18 cellular contexts compared by ENCODE assay signal in the genomic region with DNA sequence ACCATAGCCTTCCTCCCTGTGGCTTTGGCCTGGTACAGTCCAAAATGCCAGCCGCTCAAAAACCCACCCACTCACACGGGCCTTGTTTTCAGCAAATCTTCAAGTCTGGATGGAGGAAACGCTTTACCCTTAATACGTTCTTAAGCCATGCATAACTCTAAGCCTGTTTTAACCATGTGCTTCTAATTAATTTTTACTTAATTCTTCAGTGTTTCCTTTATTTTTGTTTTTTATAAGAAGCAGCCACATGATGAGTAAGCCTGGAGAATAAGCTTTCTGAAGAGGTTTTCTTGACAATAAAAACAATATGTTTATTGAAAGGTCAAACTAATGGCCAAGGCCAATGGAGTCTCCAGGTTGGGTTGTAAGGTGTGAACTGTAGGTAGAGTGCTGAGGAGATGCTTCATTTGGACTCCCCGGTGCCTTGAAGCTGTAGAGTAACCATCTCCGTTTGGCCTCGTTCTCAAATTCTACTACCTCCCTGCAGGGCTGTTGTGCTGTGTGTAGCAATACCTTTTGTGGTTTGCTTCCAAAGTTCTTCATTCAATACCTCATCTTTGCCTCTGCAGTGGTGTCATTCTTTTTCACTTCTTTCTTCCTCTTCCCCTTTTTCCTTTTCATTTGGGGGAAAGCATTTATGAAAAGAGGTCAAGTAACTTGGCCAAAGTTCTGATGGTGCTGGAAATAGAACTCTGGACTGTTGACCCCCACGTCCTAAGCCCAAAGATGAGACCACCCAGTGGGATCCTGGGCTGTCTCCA.
A peak's percentile ranks its signal among the peaks of the same experiment; 100 is the strongest.
DNase-seq lines count a peak whose midpoint lies in the region; ATAC-seq and TF ChIP-seq lines count a peak whose summit lies in the region.
"Had no signal": no experiment of that assay in that cellular context is flagged by ENCODE, and none has a peak within 500 bp of the region (broad histone marks: within the 10 kb centered on the region; RNA-seq: fewer than 3 reads in every experiment).

No MANE protein-coding gene starts in this region.

- no peak overlapping the region for H3K23ac ChIP-seq in IMR-90 (ENCODE audit: low read depth, low read length)

- peaks cover 2% of the 10 kb centered on the region; the same call in 1 of the 2 replicates for H3K4me1 ChIP-seq in IMR-90 (ENCODE audit: control insufficient read depth, insufficient read depth, low read length)
- H3K4me1 ChIP-seq: colonic mucosa had no signal

- peak; percentile 84 for DNase-seq in AML-193 (lab: John Stamatoyannopoulos, UW)
- DNase-seq in IMR-90: no peak
- peak; percentile 81 for DNase-seq in SKM-1 (lab: John Stamatoyannopoulos, UW; ENCODE audit: unreplicated experiment)
- peak; percentile 22 for DNase-seq in medulla oblongata (ENCODE audit: extremely low spot score)
- DNase-seq in stimulated activated naive CD8-positive, alpha-beta T cell treated with anti-CD3 and anti-CD28 coated beads, Interleukin-15, Interleukin-2, amounts not matched to agents 100 U/mL and 50 U/mL, for 24 hours: no peak
- no peak for DNase-seq in iPS-NIHi11 (ENCODE audit: low spot score)
- no peak for DNase-seq in SW480 (ENCODE audit: low spot score)
- DNase-seq: activated CD8-positive, alpha-beta memory T cell treated with anti-CD3 and anti-CD28 coated beads, Interleukin-2, amount 50 U/mL, for 4 hours; activated naive CD4-positive, alpha-beta T cell; aorta; glutamatergic neuron; NCI-H2029 treated with DMSO at 0.1 percent for 48 hours; NCI-H526 treated with DMSO at 0.1 percent for 48 hours; spleen; T-helper 2 cell had no signal

- H3K4me2 ChIP-seq in IMR-90 (ENCODE audit: low read depth, low read length): no peak overlapping the region

- no peak overlapping the region for H3K9ac ChIP-seq in IMR-90 (ENCODE audit: low read depth, low read length)

- dilution Hi-C loops in IMR-90 (cut with HindIII; ENCODE audit: low sequenced_read_pairs, unreplicated experiment): no loop called here

- H3K9me1 ChIP-seq in IMR-90 (ENCODE audit: insufficient read depth, low read length): no peaks in the 10 kb centered on the region

- no peak overlapping the region for H2BK20ac ChIP-seq in IMR-90 (ENCODE audit: low read depth, low read length)

- no peaks in the 10 kb centered on the region for H3K9me3 ChIP-seq in IMR-90 (ENCODE audit: control insufficient read depth, insufficient read depth, low read length)
- H3K9me3 ChIP-seq: colonic mucosa, spleen had no signal

- intact Hi-C loops in IMR-90 (cut with micrococcal nuclease): no loop called here

- H2BK15ac ChIP-seq in IMR-90 (ENCODE audit: low read depth, low read length): no peak overlapping the region

- no peak overlapping the region for H3K27ac ChIP-seq in IMR-90 (ENCODE audit: insufficient read depth, low read length)
- H3K27ac ChIP-seq: colonic mucosa, RWPE1 had no signal

- no peak for TF ChIP-seq CTCF in IMR-90 (conservative IDR thresholded peaks at IDR 0.05; ENCODE audit: low read depth, low read length)

- H4K91ac ChIP-seq in IMR-90 (ENCODE audit: insufficient read depth, low read depth, low read length): no peak overlapping the region

- peaks cover 8% of the 10 kb centered on the region for H4K20me1 ChIP-seq in IMR-90 (ENCODE audit: insufficient read depth, low read length)

- H4K5ac ChIP-seq in IMR-90 (ENCODE audit: low read depth, low read length): no peak overlapping the region

- no peak overlapping the region for H2AFZ ChIP-seq in IMR-90 (replicated peaks; ENCODE audit: low read length, poor library complexity)

- no TSS peak for BruUV-seq in IMR-90 (replicated peaks; lab: Mats Ljungman, UMichigan)

- CTCF ChIA-PET in IMR-90 (lab: Yijun Ruan, JAX): interaction anchor here (0.6 kb wide), 1 partner anchor 10 kb away, joined by 3 read pairs; no protein-coding TSS in a partner anchor

- H3K36me3 ChIP-seq in IMR-90 (ENCODE audit: control insufficient read depth, insufficient read depth, low read length): no peaks in the 10 kb centered on the region
- H3K36me3 ChIP-seq: colonic mucosa, spleen had no signal

- no peak overlapping the region for H3K4ac ChIP-seq in IMR-90 (ENCODE audit: low read depth, low read length)

- peaks cover 12 to 26% of the 10 kb centered on the region in 2 experiments for H3K79me1 ChIP-seq in IMR-90 (ENCODE audit: low read depth in 1 of 2, low read length in 2 of 2)

- H2BK5ac ChIP-seq in IMR-90 (ENCODE audit: low read depth, low read length, poor library complexity, severe bottlenecking): no peak overlapping the region

- H2AK9ac ChIP-seq in IMR-90 (replicated peaks; ENCODE audit: low read depth, low read length, poor library complexity): no peak overlapping the region

- ATAC-seq in IMR-90 (ENCODE audit: low read depth) (no peak), HG03280 (IDR thresholded peaks at IDR 0.05; ENCODE audit: unreplicated experiment) (no peak)
- no peak for ATAC-seq in stimulated activated naive CD8-positive, alpha-beta T cell treated with anti-CD3 and anti-CD28 coated beads, Interleukin-15, Interleukin-2, amounts not matched to agents 100 U/mL and 50 U/mL, for 24 hours

- no peak overlapping the region for H3K18ac ChIP-seq in IMR-90 (ENCODE audit: low read depth, low read length)

- in situ Hi-C loops in IMR-90 (cut with MboI; ENCODE audit: low sequenced_read_pairs): no loop called here

- peak overlapping the region; percentile 56; the same call in 1 of the 2 replicates for H2AK5ac ChIP-seq in IMR-90 (ENCODE audit: low read depth, low read length)

- 90% methylated on average over 2 of the region's 8 CpGs; no CpG with 5 or more reads in 1 of the 2 experiments for WGBS in IMR-90 (ENCODE audit: extremely low coverage in 2 of 2, insufficient read length in 1 of 2), 2 experiments

- no peak for TF ChIP-seq POLR2A in IMR-90 (IDR thresholded peaks at IDR 0.05; ENCODE audit: low read depth, low read length)

- no peak overlapping the region for H4K8ac ChIP-seq in IMR-90 (ENCODE audit: low read depth in 2 of 2, low read length in 2 of 2)

- H3K4me3 ChIP-seq in IMR-90 (ENCODE audit: insufficient read depth, low read depth, low read length): no peak overlapping the region
- H3K4me3 ChIP-seq: colonic mucosa, spleen had no signal

- POLR2A ChIA-PET in IMR-90 (lab: Charles Lee; ENCODE audit: unreplicated experiment): no interaction called here

- H2BK120ac ChIP-seq in IMR-90 (ENCODE audit: low read depth, low read length): no peak overlapping the region

- no peak for TF ChIP-seq RAD21 in IMR-90 (IDR thresholded peaks at IDR 0.05; ENCODE audit: low read length)

- H3K14ac ChIP-seq in IMR-90 (replicated peaks; ENCODE audit: low read depth, low read length): no peak overlapping the region

- H3K27me3 ChIP-seq in IMR-90 (ENCODE audit: control insufficient read depth, insufficient read depth, low read length): no peaks in the 10 kb centered on the region
- H3K27me3 ChIP-seq: colonic mucosa, spleen had no signal

- H3K56ac ChIP-seq in IMR-90 (ENCODE audit: extremely low read depth, insufficient read depth, low read length): no peak overlapping the region

TF ChIP-seq in IMR-90, 13 proteins besides CTCF, POLR2A, EP300 and RAD21:
- TF ChIP-seq FOS (IDR thresholded peaks at IDR 0.05; ENCODE audit: low read depth, low read length) (no peak), SMC3 (IDR thresholded peaks at IDR 0.05; ENCODE audit: low read depth, low read length) (no peak), MXI1 (IDR thresholded peaks at IDR 0.05; ENCODE audit: borderline replicate concordance, low read depth, low read length) (no peak), MAZ (IDR thresholded peaks at IDR 0.05; ENCODE audit: borderline replicate concordance, low read depth, low read length) (no peak), NFE2L2 (IDR thresholded peaks at IDR 0.05; ENCODE audit: low read depth, low read length) (no peak), CEBPB (IDR thresholded peaks at IDR 0.05; ENCODE audit: low read depth, low read length) (no peak), RCOR1 (IDR thresholded peaks at IDR 0.05; ENCODE audit: insufficient replicate concordance, low read length) (no peak), MAFK (IDR thresholded peaks at IDR 0.05; ENCODE audit: low read depth, low read length) (no peak), CHD1 (IDR thresholded peaks at IDR 0.05; ENCODE audit: low read depth, low read length) (no peak), RFX5 (IDR thresholded peaks at IDR 0.05; ENCODE audit: low read depth, low read length) (no peak), BHLHE40 (IDR thresholded peaks at IDR 0.05; ENCODE audit: low read depth, low read length) (no peak)
- TF ChIP-seq, protein P1, sequence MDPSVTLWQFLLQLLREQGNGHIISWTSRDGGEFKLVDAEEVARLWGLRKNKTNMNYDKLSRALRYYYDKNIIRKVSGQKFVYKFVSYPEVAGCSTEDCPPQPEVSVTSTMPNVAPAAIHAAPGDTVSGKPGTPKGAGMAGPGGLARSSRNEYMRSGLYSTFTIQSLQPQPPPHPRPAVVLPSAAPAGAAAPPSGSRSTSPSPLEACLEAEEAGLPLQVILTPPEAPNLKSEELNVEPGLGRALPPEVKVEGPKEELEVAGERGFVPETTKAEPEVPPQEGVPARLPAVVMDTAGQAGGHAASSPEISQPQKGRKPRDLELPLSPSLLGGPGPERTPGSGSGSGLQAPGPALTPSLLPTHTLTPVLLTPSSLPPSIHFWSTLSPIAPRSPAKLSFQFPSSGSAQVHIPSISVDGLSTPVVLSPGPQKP (IDR thresholded peaks at IDR 0.05; ENCODE audit: borderline replicate concordance, low read depth, low read length): no peak
- TF ChIP-seq, protein P2, sequence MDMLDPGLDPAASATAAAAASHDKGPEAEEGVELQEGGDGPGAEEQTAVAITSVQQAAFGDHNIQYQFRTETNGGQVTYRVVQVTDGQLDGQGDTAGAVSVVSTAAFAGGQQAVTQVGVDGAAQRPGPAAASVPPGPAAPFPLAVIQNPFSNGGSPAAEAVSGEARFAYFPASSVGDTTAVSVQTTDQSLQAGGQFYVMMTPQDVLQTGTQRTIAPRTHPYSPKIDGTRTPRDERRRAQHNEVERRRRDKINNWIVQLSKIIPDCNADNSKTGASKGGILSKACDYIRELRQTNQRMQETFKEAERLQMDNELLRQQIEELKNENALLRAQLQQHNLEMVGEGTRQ (IDR thresholded peaks at IDR 0.05; ENCODE audit: low read depth, low read length): no peak

Comparison
In these comparisons a context has a peak if more than half of its experiments do, and no peak if none do; other contexts are left out.
1. DNase-seq: peak in AML-193 (2 of 2), SKM-1 (single experiment) and medulla oblongata (single experiment); none in IMR-90 (single experiment), stimulated activated naive CD8-positive, alpha-beta T cell treated with anti-CD3 and anti-CD28 coated beads, Interleukin-15, Interleukin-2, amounts not matched to agents 100 U/mL and 50 U/mL, for 24 hours (single experiment), iPS-NIHi11 (single experiment) and SW480 (single experiment).